19 cellular contexts compared by ENCODE assay signal in genomic region chr16:5007256-5007655, GRCh38. TPM values are rescaled to one million over a fixed set of nuclear protein-coding genes. Genes with fewer than 3 reads are reported as not detected.
"Had no signal": no experiment of that assay in that cellular context is flagged by ENCODE, and none has a peak within 500 bp of the region (broad histone marks: within the 10 kb centered on the region; RNA-seq: fewer than 3 reads in every experiment).

No MANE protein-coding gene starts in this region.

- ATAC-seq: activated CD4-positive, CD25-positive, alpha-beta regulatory T cell treated with anti-CD3 and anti-CD28 coated beads, Interleukin-2, amount 50 U/mL, for 24 hours; activated CD8-positive, alpha-beta T cell treated with anti-CD3 and anti-CD28 coated beads for 36 hours; PC-3 had no signal

- H3K4me3 ChIP-seq: adrenal gland had no signal

- DNase-seq: activated CD4-positive, alpha-beta T cell treated with anti-CD3 and anti-CD28 coated beads for 4 hours; activated CD8-positive, alpha-beta memory T cell treated with anti-CD3 and anti-CD28 coated beads, Interleukin-2, amount 50 U/mL, for 48 hours; activated CD8-positive, alpha-beta T cell treated with anti-CD3 and anti-CD28 coated beads for 36 hours; activated naive CD4-positive, alpha-beta T cell treated with anti-CD3 and anti-CD28 coated beads, Interleukin-2, amount 50 U/mL, for 16 hours; activated naive CD8-positive, alpha-beta T cell treated with anti-CD3 and anti-CD28 coated beads, Interleukin-2, amount 10 ng/mL, durations not matched to agents 7 days and 5 days; activated T-cell treated with anti-CD3 and anti-CD28 coated beads, Interleukin-2, amount 50 U/mL, for 1 hour; adrenal gland; KG1; NCI-H1048; NCI-H146; NCI-H187 treated with DMSO at 0.1 percent for 48 hours; NCI-H2081 treated with DMSO at 0.1 percent for 48 hours; NCI-H446; NCI-H524; PC-3; SHP77 treated with DMSO at 0.1 percent for 48 hours had no signal

- H3K27me3 ChIP-seq: adrenal gland had no signal

- H3K36me3 ChIP-seq: adrenal gland had no signal

- H3K9me3 ChIP-seq: adrenal gland had no signal

- H3K27ac ChIP-seq: adrenal gland had no signal

- H3K4me1 ChIP-seq: adrenal gland had no signal

RNA-seq across cellular contexts. Expression of gene SEC14L5, which starts 49.1 kb away (rescaled TPM):
- total RNA-seq: LHCN-M2, PC-3 had no signal

RNA-seq across cellular contexts. Expression of gene C16orf89, which starts 58.5 kb away (rescaled TPM):
- total RNA-seq: activated CD8-positive, alpha-beta T cell treated with anti-CD3 and anti-CD28 coated beads for 36 hours; activated naive CD8-positive, alpha-beta T cell treated with anti-CD3 and anti-CD28 coated beads, Interleukin-2, amount 10 ng/mL, durations not matched to agents 7 days and 5 days; astrocyte; LHCN-M2; PC-3 had no signal
